Comparison of ENCODE assay signal across 8 cellular contexts in genomic region chr22:31662668-31663037, GRCh38. TPM values are rescaled to one million over a fixed set of nuclear protein-coding genes. Genes with fewer than 3 reads are reported as not detected.
DNase-seq lines count a peak whose midpoint lies in the region; ATAC-seq and TF ChIP-seq lines count a peak whose summit lies in the region.

No MANE protein-coding gene starts in this region.

- H3K9me3 Mint-ChIP-seq in activated CD4-positive, alpha-beta T cell treated with anti-CD3 and anti-CD28 coated beads, Interleukin-2, amount 10 ng/mL, durations not matched to agents 7 days and 5 days = no peaks in the 10 kb centered on the region

- intact Hi-C loops in left lung (cut with DNase I) (no loop called here), aorta (cut with DNase I) (loop anchor here (1.0 to 5.0 kb wide), 2 partner anchors 90 to 91 kb away; partner anchors contain the start of genes DEPDC5 (in 1 of the 2) and PRR14L (in 1 of the 2))

- peak overlapping the region; percentile 92 for H3K4me3 Mint-ChIP-seq in activated CD4-positive, alpha-beta T cell treated with anti-CD3 and anti-CD28 coated beads, Interleukin-2, amount 10 ng/mL, durations not matched to agents 7 days and 5 days

- H3K36me3 ChIP-seq in left lung (no peaks in the 10 kb centered on the region), aorta (ENCODE audit: control insufficient read depth in 1 of 2, insufficient read depth in 2 of 2, low read length in 1 of 2) (no peaks in the 10 kb centered on the region)

- H3K4me3 ChIP-seq in left lung = peak overlapping the region; percentile 78 to 98
- H3K4me3 ChIP-seq in aorta (ENCODE audit: low read length in 2 of 2) = peak overlapping the region in 1 of 2 donors; percentile 75

- no peak for DNase-seq in activated CD4-positive, alpha-beta T cell treated with anti-CD3 and anti-CD28 coated beads, Interleukin-2, amount 10 ng/mL, durations not matched to agents 7 days and 5 days
- no peak for DNase-seq in activated CD4-positive, alpha-beta T cell treated with anti-CD3 and anti-CD28 coated beads for 1 hour
- DNase-seq in left lung = no peak
- DNase-seq in aorta = no peak
- no peak for DNase-seq in HuH-7 (ENCODE audit: low spot score)
- DNase-seq in NCI-H187 treated with DMSO at 0.1 percent for 48 hours (lab: John Stamatoyannopoulos, UW) = no peak

- no peaks in the 10 kb centered on the region for H3K36me3 Mint-ChIP-seq in activated CD4-positive, alpha-beta T cell treated with anti-CD3 and anti-CD28 coated beads, Interleukin-2, amount 10 ng/mL, durations not matched to agents 7 days and 5 days (ENCODE audit: low read depth)

- H3K27me3 ChIP-seq in left lung = no peaks in the 10 kb centered on the region
- no peaks in the 10 kb centered on the region for H3K27me3 ChIP-seq in aorta (ENCODE audit: control insufficient read depth in 1 of 2, insufficient read depth in 2 of 2, low read length in 1 of 2)

- WGBS in aorta, 2 donors = 57 to 62% methylated on average over 8 of the region's 8 CpGs

- H3K27me3 Mint-ChIP-seq in activated CD4-positive, alpha-beta T cell treated with anti-CD3 and anti-CD28 coated beads, Interleukin-2, amount 10 ng/mL, durations not matched to agents 7 days and 5 days = peaks cover 3% of the 10 kb centered on the region

- H3K9me3 ChIP-seq in left lung (no peaks in the 10 kb centered on the region), aorta (ENCODE audit: control insufficient read depth, low read length) (no peaks in the 10 kb centered on the region)

- H3K27ac ChIP-seq in angular gyrus (ENCODE audit: low read depth, low read length) = peak overlapping the region; percentile 71
- H3K27ac ChIP-seq in left lung = peak overlapping the region; percentile 66 to 80
- peak overlapping the region; percentile 36 for H3K27ac ChIP-seq in temporal lobe (ENCODE audit: low read depth, low read length)
- H3K27ac ChIP-seq in aorta (ENCODE audit: low read depth in 1 of 2, low read length in 2 of 2) = no peak overlapping the region

- peaks cover 33% of the 10 kb centered on the region for H3K4me1 Mint-ChIP-seq in activated CD4-positive, alpha-beta T cell treated with anti-CD3 and anti-CD28 coated beads, Interleukin-2, amount 10 ng/mL, durations not matched to agents 7 days and 5 days

- POLR2A ChIA-PET in activated CD4-positive, alpha-beta T cell treated with anti-CD3 and anti-CD28 coated beads, Interleukin-2, amount 10 ng/mL, durations not matched to agents 7 days and 5 days (lab: Charles Lee) = no interaction called here

- no peak for TF ChIP-seq CTCF in left lung (IDR thresholded peaks at IDR 0.05)

- peak overlapping the region; percentile 95 for H3K27ac Mint-ChIP-seq in activated CD4-positive, alpha-beta T cell treated with anti-CD3 and anti-CD28 coated beads, Interleukin-2, amount 10 ng/mL, durations not matched to agents 7 days and 5 days

- H3K4me1 ChIP-seq in left lung (peaks cover 8 to 34% of the 10 kb centered on the region in 2 donors), aorta (ENCODE audit: control insufficient read depth in 1 of 2, insufficient read depth in 2 of 2, low read length in 2 of 2) (peaks cover 0 to 3% of the 10 kb centered on the region in 2 donors)

- ATAC-seq in left lung = no peak
- ATAC-seq in aorta (ENCODE audit: low FRiP score) = no peak

- CTCF ChIA-PET in activated CD4-positive, alpha-beta T cell treated with anti-CD3 and anti-CD28 coated beads, Interleukin-2, amount 10 ng/mL, durations not matched to agents 7 days and 5 days (lab: Charles Lee) = interaction anchor here (0.6 to 3.6 kb wide), 11 partner anchors 9 to 314 kb away, joined by 3 to 17 read pairs (median 5); no protein-coding TSS in a partner anchor

RNA-seq across cellular contexts. Expression of gene PISD, which starts 0.6 kb away (rescaled TPM):
- 10 to 100 TPM; 19.4 to 19.6 TPM for total RNA-seq in activated CD4-positive, alpha-beta T cell treated with anti-CD3 and anti-CD28 coated beads, Interleukin-2, amount 10 ng/mL, durations not matched to agents 7 days and 5 days
- 10 to 100 TPM; 32.3 to 60.5 TPM for total RNA-seq in left lung
- total RNA-seq in temporal lobe = 22.6 TPM
- 10 to 100 TPM; 38.5 to 38.8 TPM for total RNA-seq in aorta
- polyA plus RNA-seq in aorta = 10 to 100 TPM; 16.0 to 29.1 TPM

Comparison
In these comparisons a context has a peak if more than half of its experiments do, and no peak if none do; other contexts are left out.
1. H3K27ac ChIP-seq: peak in angular gyrus (single experiment), left lung (2 of 2) and temporal lobe (single experiment); none in aorta (0 of 2).
2. intact Hi-C loops: an anchor here in aorta (1.0 to 5.0 kb wide); none called in left lung.